20 cellular contexts compared by ENCODE assay signal in the genomic region with DNA sequence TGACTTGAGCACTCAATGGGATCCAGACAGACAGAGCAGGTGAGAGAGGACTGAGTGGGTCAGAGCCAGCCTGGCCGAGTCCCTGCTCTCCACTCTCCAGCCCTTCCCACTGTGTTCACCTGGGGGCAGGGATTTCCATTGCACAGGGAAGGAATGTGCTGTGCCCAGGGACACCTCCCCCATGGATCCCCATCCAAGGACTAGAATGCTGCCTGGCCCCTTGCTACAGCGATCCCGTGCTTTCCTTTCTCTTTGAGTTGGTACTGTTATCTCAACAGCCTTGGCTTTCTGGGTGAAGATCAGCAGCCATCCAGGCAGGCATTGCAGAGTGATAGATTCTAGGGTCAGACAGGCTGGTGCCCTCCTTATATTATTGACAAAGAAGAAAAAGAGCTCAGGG.
"Had no signal": no experiment of that assay in that cellular context is flagged by ENCODE, and none has a peak within 500 bp of the region (broad histone marks: within the 10 kb centered on the region; RNA-seq: fewer than 3 reads in every experiment).

No MANE protein-coding gene starts in this region.

- H3K9me3 Mint-ChIP-seq: activated CD4-positive, alpha-beta memory T cell treated with anti-CD3 and anti-CD28 coated beads, Interleukin-2, amount 10 ng/mL, durations not matched to agents 7 days and 5 days; activated naive CD4-positive, alpha-beta T cell treated with anti-CD3 and anti-CD28 coated beads for 36 hours; activated T-helper 17 cell treated with anti-CD3 and anti-CD28 coated beads, Interleukin-2, amount 50 U/mL, for 72 hours had no signal

- ATAC-seq: activated CD4-positive, alpha-beta T cell treated with anti-CD3 and anti-CD28 coated beads for 36 hours; activated T-helper 17 cell treated with anti-CD3 and anti-CD28 coated beads, Interleukin-2, amount 50 U/mL, for 72 hours had no signal

- H3K36me3 ChIP-seq: WERI-Rb-1 had no signal

- H3K27ac Mint-ChIP-seq: activated CD4-positive, alpha-beta memory T cell treated with anti-CD3 and anti-CD28 coated beads, Interleukin-2, amount 10 ng/mL, durations not matched to agents 7 days and 5 days; activated CD4-positive, alpha-beta T cell treated with anti-CD3 and anti-CD28 coated beads for 36 hours; activated naive CD4-positive, alpha-beta T cell treated with anti-CD3 and anti-CD28 coated beads for 36 hours; activated naive CD8-positive, alpha-beta T cell; activated T-helper 17 cell treated with anti-CD3 and anti-CD28 coated beads, Interleukin-2, amount 50 U/mL, for 72 hours had no signal

- DNase-seq: activated CD4-positive, alpha-beta memory T cell treated with anti-CD3 and anti-CD28 coated beads, Interleukin-2, amount 10 ng/mL, durations not matched to agents 7 days and 5 days; activated CD4-positive, alpha-beta T cell treated with anti-CD3 and anti-CD28 coated beads for 36 hours; activated CD4-positive, alpha-beta T cell treated with anti-CD3 and anti-CD28 coated beads, Interleukin-2, amount 50 U/mL, for 1 hour; activated gamma-delta T cell; activated naive CD4-positive, alpha-beta T cell treated with anti-CD3 and anti-CD28 coated beads for 36 hours; activated T-cell treated with anti-CD3 and anti-CD28 coated beads for 4 hours; activated T-cell treated with anti-CD3 and anti-CD28 coated beads, Interleukin-2, amount 50 U/mL, for 48 hours; Kasumi-1; NCI-H1105 treated with DMSO at 0.1 percent for 48 hours; NCI-H146; NCI-H187 treated with DMSO at 0.1 percent for 48 hours; NCI-H2081 treated with DMSO at 0.1 percent for 48 hours; NCI-H446; NCI-H524; PC-9; T-helper 1 cell; WERI-Rb-1 had no signal

- H3K4me3 Mint-ChIP-seq: activated CD4-positive, alpha-beta memory T cell treated with anti-CD3 and anti-CD28 coated beads, Interleukin-2, amount 10 ng/mL, durations not matched to agents 7 days and 5 days; activated CD4-positive, alpha-beta T cell treated with anti-CD3 and anti-CD28 coated beads for 36 hours; activated naive CD4-positive, alpha-beta T cell treated with anti-CD3 and anti-CD28 coated beads for 36 hours; activated naive CD8-positive, alpha-beta T cell; activated T-helper 17 cell treated with anti-CD3 and anti-CD28 coated beads, Interleukin-2, amount 50 U/mL, for 72 hours had no signal

- H3K36me3 Mint-ChIP-seq: activated naive CD8-positive, alpha-beta T cell had no signal

- H3K4me2 ChIP-seq: PC-9 had no signal

- H3K4me1 Mint-ChIP-seq: activated CD4-positive, alpha-beta T cell treated with anti-CD3 and anti-CD28 coated beads for 36 hours; activated T-helper 17 cell treated with anti-CD3 and anti-CD28 coated beads, Interleukin-2, amount 50 U/mL, for 72 hours had no signal

- H3K4me3 ChIP-seq: PC-9, SK-N-MC had no signal

- H3K27ac ChIP-seq: PC-9, SK-N-MC, WERI-Rb-1 had no signal
